In the genomic region with DNA sequence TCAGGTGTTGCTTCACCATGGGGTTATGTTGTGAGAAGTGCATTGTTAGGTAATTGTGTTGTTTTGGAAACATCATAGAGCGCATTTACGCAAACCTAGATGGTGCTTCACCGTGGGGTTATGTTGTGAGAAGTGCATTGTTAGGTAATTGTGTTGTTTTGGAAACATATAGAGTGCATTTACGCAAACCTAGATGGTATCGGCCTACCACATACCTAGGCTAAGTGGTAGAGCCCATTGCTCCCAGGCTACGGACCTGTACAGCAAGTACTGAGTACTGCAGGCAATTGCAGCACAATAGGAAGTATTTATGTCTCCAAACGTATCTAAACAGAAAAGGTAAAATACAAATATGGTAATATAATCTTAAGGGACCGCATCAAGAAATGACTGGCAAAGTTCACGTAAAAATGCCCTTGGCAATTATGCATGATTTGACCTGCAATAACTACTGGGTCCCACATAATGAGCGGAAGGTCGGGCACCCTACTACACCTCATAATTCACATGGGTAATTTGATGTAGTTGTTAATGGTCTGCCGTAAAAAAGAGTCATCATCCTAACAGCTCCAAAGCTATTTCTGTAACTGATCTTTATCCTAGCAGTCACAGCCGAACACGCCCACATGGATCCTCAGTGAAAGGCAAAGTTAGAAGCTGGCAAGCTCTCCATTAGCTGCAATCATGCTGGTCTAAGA, we compare ENCODE assay signal across 2 cellular contexts.
TF ChIP-seq lines count a peak whose summit lies in the region.

No MANE protein-coding gene starts in this region.

TF ChIP-seq in IMR-90, 13 proteins besides CTCF, POLR2A, EP300 and RAD21:
- TF ChIP-seq, protein P1, sequence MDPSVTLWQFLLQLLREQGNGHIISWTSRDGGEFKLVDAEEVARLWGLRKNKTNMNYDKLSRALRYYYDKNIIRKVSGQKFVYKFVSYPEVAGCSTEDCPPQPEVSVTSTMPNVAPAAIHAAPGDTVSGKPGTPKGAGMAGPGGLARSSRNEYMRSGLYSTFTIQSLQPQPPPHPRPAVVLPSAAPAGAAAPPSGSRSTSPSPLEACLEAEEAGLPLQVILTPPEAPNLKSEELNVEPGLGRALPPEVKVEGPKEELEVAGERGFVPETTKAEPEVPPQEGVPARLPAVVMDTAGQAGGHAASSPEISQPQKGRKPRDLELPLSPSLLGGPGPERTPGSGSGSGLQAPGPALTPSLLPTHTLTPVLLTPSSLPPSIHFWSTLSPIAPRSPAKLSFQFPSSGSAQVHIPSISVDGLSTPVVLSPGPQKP (IDR thresholded peaks at IDR 0.05; ENCODE audit: borderline replicate concordance, low read depth, low read length) = no peak
- TF ChIP-seq BHLHE40 (IDR thresholded peaks at IDR 0.05; ENCODE audit: low read depth, low read length) (no peak), MAFK (IDR thresholded peaks at IDR 0.05; ENCODE audit: low read depth, low read length) (no peak), MXI1 (IDR thresholded peaks at IDR 0.05; ENCODE audit: borderline replicate concordance, low read depth, low read length) (no peak), MAZ (IDR thresholded peaks at IDR 0.05; ENCODE audit: borderline replicate concordance, low read depth, low read length) (no peak), NFE2L2 (IDR thresholded peaks at IDR 0.05; ENCODE audit: low read depth, low read length) (no peak), CEBPB (IDR thresholded peaks at IDR 0.05; ENCODE audit: low read depth, low read length) (no peak), SMC3 (IDR thresholded peaks at IDR 0.05; ENCODE audit: low read depth, low read length) (no peak), RFX5 (IDR thresholded peaks at IDR 0.05; ENCODE audit: low read depth, low read length) (no peak), RCOR1 (IDR thresholded peaks at IDR 0.05; ENCODE audit: insufficient replicate concordance, low read length) (no peak), CHD1 (IDR thresholded peaks at IDR 0.05; ENCODE audit: low read depth, low read length) (no peak), FOS (IDR thresholded peaks at IDR 0.05; ENCODE audit: low read depth, low read length) (no peak)
- TF ChIP-seq, protein P2, sequence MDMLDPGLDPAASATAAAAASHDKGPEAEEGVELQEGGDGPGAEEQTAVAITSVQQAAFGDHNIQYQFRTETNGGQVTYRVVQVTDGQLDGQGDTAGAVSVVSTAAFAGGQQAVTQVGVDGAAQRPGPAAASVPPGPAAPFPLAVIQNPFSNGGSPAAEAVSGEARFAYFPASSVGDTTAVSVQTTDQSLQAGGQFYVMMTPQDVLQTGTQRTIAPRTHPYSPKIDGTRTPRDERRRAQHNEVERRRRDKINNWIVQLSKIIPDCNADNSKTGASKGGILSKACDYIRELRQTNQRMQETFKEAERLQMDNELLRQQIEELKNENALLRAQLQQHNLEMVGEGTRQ (IDR thresholded peaks at IDR 0.05; ENCODE audit: low read depth, low read length) = no peak

TF ChIP-seq in H1, 55 proteins besides CTCF, POLR2A, EP300 and RAD21:
- TF ChIP-seq CREB1 (IDR thresholded peaks at IDR 0.05) (no peak), HDAC6 (IDR thresholded peaks at IDR 0.05; ENCODE audit: low read depth, low read length) (no peak), NRF1 (IDR thresholded peaks at IDR 0.05; ENCODE audit: low read depth, low read length) (no peak), FOSL1 (IDR thresholded peaks at IDR 0.05; ENCODE audit: insufficient read depth, low read depth, low read length) (no peak), TEAD4 (IDR thresholded peaks at IDR 0.05; ENCODE audit: low read depth, low read length) (no peak), RXRA (IDR thresholded peaks at IDR 0.05; ENCODE audit: insufficient read depth, low read depth, low read length) (no peak), TAF1 (IDR thresholded peaks at IDR 0.05; ENCODE audit: low read depth, low read length) (no peak), GABPA (IDR thresholded peaks at IDR 0.05; ENCODE audit: borderline replicate concordance, insufficient read depth, low read length) (no peak), SP2 (IDR thresholded peaks at IDR 0.05; ENCODE audit: low read length) (no peak), EZH2 (IDR thresholded peaks at IDR 0.05; ENCODE audit: low read depth, low read length, severe bottlenecking) (no peak), SIX5 (IDR thresholded peaks at IDR 0.05; ENCODE audit: low read depth, low read length) (no peak), CBX5 (IDR thresholded peaks at IDR 0.05; ENCODE audit: low read depth, low read length) (no peak), KDM5A (IDR thresholded peaks at IDR 0.05; ENCODE audit: low read length) (no peak), SP1 (IDR thresholded peaks at IDR 0.05; ENCODE audit: low read depth, low read length) (no peak), EGR1 (IDR thresholded peaks at IDR 0.05; ENCODE audit: borderline replicate concordance, low read depth, low read length) (no peak)
